ENCODE assay signal across 8 cellular contexts in genomic region chr2:220687231-220687843, GRCh38.
DNase-seq lines count a peak whose midpoint lies in the region; ATAC-seq, FAIRE-seq and TF ChIP-seq lines count a peak whose summit lies in the region.

No MANE protein-coding gene starts in this region.

- ATAC-seq in GM21447 (IDR thresholded peaks at IDR 0.05; ENCODE audit: unreplicated experiment): peak; percentile 93
- ATAC-seq in right cardiac atrium: peak; percentile 83 to 88
- peak; percentile 86 for ATAC-seq in sciatic nerve

- no peak overlapping the region for H3K4me2 ChIP-seq in DOHH2 (ENCODE audit: low read length)

- intact Hi-C loops in right cardiac atrium (cut with DNase I): loop anchor here (2.0 to 10.0 kb wide), 5 partner anchors 267 to 1277 kb away; partner anchors contain the start of gene EPHA4 (in 3 of the 4)
- intact Hi-C loops in sciatic nerve (cut with DNase I): loop anchor here (10.0 kb wide), 1 partner anchor 887 kb away; the partner anchor contains the start of gene EPHA4

- H3K36me3 ChIP-seq in DOHH2 (ENCODE audit: control insufficient read depth, low read length): no peaks in the 10 kb centered on the region

- H3K9me3 ChIP-seq in DOHH2 (ENCODE audit: control insufficient read depth, insufficient read depth, low read length): no peaks in the 10 kb centered on the region
- H3K9me3 ChIP-seq in right cardiac atrium (ENCODE audit: control insufficient read depth, low read length): no peaks in the 10 kb centered on the region

- no peaks in the 10 kb centered on the region for H3F3A ChIP-seq in DOHH2 (ENCODE audit: control insufficient read depth, insufficient read depth)

- no peaks in the 10 kb centered on the region for H3K9me2 ChIP-seq in DOHH2 (replicated peaks; ENCODE audit: control insufficient read depth, low read length)

- no peaks in the 10 kb centered on the region for H4K20me1 ChIP-seq in DOHH2 (ENCODE audit: control insufficient read depth, insufficient read depth, low read depth, low read length)

- WGBS in right cardiac atrium: 51% methylated on average over 15 of the region's 15 CpGs

- peak; percentile 48 for DNase-seq in HTR-8/SVneo (ENCODE audit: insufficient read length, low spot score)
- peak; percentile 28 for DNase-seq in SW480 (ENCODE audit: low spot score)
- DNase-seq in amygdala (lab: John Stamatoyannopoulos, UW): peak in 44 of 56 donors; percentile 0 to 77 (median 12)
- peak; percentile 72 to 83 (median 76) for DNase-seq in right cardiac atrium
- DNase-seq in sciatic nerve (ENCODE audit: low spot score): peak; percentile 83
- DNase-seq in NK-92 treated with Interleukin-12 subunit alpha and Interleukin-12 subunit beta, amount 100 ng/mL, for 24 hours (lab: John Stamatoyannopoulos, UW): no peak

- H3K79me2 ChIP-seq in DOHH2 (ENCODE audit: control insufficient read depth, low read length): no peaks in the 10 kb centered on the region

- H3K27ac ChIP-seq in DOHH2 (ENCODE audit: low read depth, low read length) (no peak overlapping the region), right cardiac atrium (ENCODE audit: low read length) (no peak overlapping the region)

- no peaks in the 10 kb centered on the region for H3K27me3 ChIP-seq in DOHH2 (ENCODE audit: control insufficient read depth, low read length)
- no peaks in the 10 kb centered on the region for H3K27me3 ChIP-seq in right cardiac atrium (ENCODE audit: control insufficient read depth, insufficient read depth)

- FAIRE-seq in HTR-8/SVneo (lab: Jason Lieb, UNC): peak; percentile 52

- peak; percentile 91 for TF ChIP-seq CTCF in DOHH2 (IDR thresholded peaks at IDR 0.05; ENCODE audit: low read depth, low read length, poor library complexity, severe bottlenecking)

- H3K4me1 ChIP-seq in DOHH2 (ENCODE audit: control insufficient read depth, low read length): peaks cover 9% of the 10 kb centered on the region
- H3K4me1 ChIP-seq in right cardiac atrium (ENCODE audit: control insufficient read depth, insufficient read depth, low read length): no peaks in the 10 kb centered on the region

- H3K4me3 ChIP-seq in DOHH2 (ENCODE audit: low read length) (no peak overlapping the region), right cardiac atrium (ENCODE audit: low read length) (no peak overlapping the region)
